12 cellular contexts compared by ENCODE assay signal in genomic region chr7:137895301-137896201, GRCh38. TPM values are rescaled to one million over a fixed set of nuclear protein-coding genes. Genes with fewer than 3 reads are reported as not detected.
DNase-seq lines count a peak whose midpoint lies in the region; ATAC-seq and TF ChIP-seq lines count a peak whose summit lies in the region.
"Had no signal": no experiment of that assay in that cellular context is flagged by ENCODE, and none has a peak within 500 bp of the region (broad histone marks: within the 10 kb centered on the region; RNA-seq: fewer than 3 reads in every experiment).

No MANE protein-coding gene starts in this region.

- no peaks in the 10 kb centered on the region for H3K9me3 Mint-ChIP-seq in stimulated activated memory B cell treated with anti-CD40 and anti-IgM and Interleukin-4, amounts not matched to agents 10 μg/mL and 1 μg/mL and 100 μg/mL, for 72 hours
- H3K9me3 Mint-ChIP-seq in neural progenitor cell (no peaks in the 10 kb centered on the region), nephron progenitor cell (no peaks in the 10 kb centered on the region)

- peak; percentile 59 to 65 for DNase-seq in activated T-cell treated with anti-CD3 and anti-CD28 coated beads, Interleukin-2, amount 50 U/mL, for 48 hours
- no peak for DNase-seq in activated T-cell treated with anti-CD3 and anti-CD28 coated beads, Interleukin-2, amount 50 U/mL, for 1 hour
- DNase-seq in neural progenitor cell (ENCODE audit: low spot score) (no peak), DMS53 treated with DMSO at 0.1 percent for 48 hours (lab: John Stamatoyannopoulos, UW; ENCODE audit: unreplicated experiment) (no peak), nephron progenitor cell (no peak)
- DNase-seq: activated effector memory CD4-positive, alpha-beta T cell treated with Interleukin-2 at 50 U/mL for 16 hours; islet precursor cell; stimulated activated naive CD4-positive, alpha-beta T cell had no signal

- H3K36me3 Mint-ChIP-seq in stimulated activated memory B cell treated with anti-CD40 and anti-IgM and Interleukin-4, amounts not matched to agents 10 μg/mL and 1 μg/mL and 100 μg/mL, for 72 hours: peaks cover 44% of the 10 kb centered on the region
- H3K36me3 Mint-ChIP-seq in neural progenitor cell (peaks cover 41% of the 10 kb centered on the region), nephron progenitor cell (ENCODE audit: low read depth) (peaks cover 64% of the 10 kb centered on the region)

- no peaks in the 10 kb centered on the region for H3K36me3 ChIP-seq in neural progenitor cell

- H3F3A ChIP-seq in neural progenitor cell (ENCODE audit: low read depth): peaks cover 10% of the 10 kb centered on the region

- no peak overlapping the region for H3K4me3 Mint-ChIP-seq in stimulated activated memory B cell treated with anti-CD40 and anti-IgM and Interleukin-4, amounts not matched to agents 10 μg/mL and 1 μg/mL and 100 μg/mL, for 72 hours
- H3K4me3 Mint-ChIP-seq in neural progenitor cell (no peak overlapping the region), nephron progenitor cell (no peak overlapping the region)

- no peak overlapping the region for H3K27ac ChIP-seq in neural progenitor cell
- H3K27ac ChIP-seq: SJSA1 had no signal

- H3K27me3 Mint-ChIP-seq in stimulated activated memory B cell treated with anti-CD40 and anti-IgM and Interleukin-4, amounts not matched to agents 10 μg/mL and 1 μg/mL and 100 μg/mL, for 72 hours: no peaks in the 10 kb centered on the region
- H3K27me3 Mint-ChIP-seq in neural progenitor cell (ENCODE audit: insufficient read depth, low read depth): peaks cover 2% of the 10 kb centered on the region
- no peaks in the 10 kb centered on the region for H3K27me3 Mint-ChIP-seq in nephron progenitor cell (ENCODE audit: low read depth, poor library complexity)

- H3K9me3 ChIP-seq in neural progenitor cell (ENCODE audit: low read depth): no peaks in the 10 kb centered on the region
- H3K9me3 ChIP-seq: SJSA1 had no signal

- peak overlapping the region; percentile 37 for H3K27ac Mint-ChIP-seq in stimulated activated memory B cell treated with anti-CD40 and anti-IgM and Interleukin-4, amounts not matched to agents 10 μg/mL and 1 μg/mL and 100 μg/mL, for 72 hours
- H3K27ac Mint-ChIP-seq in neural progenitor cell (no peak overlapping the region), nephron progenitor cell (no peak overlapping the region)

- no peaks in the 10 kb centered on the region for H4K20me1 ChIP-seq in neural progenitor cell (ENCODE audit: low read depth)

- H3K79me2 ChIP-seq in neural progenitor cell (ENCODE audit: low read depth): no peaks in the 10 kb centered on the region

- H3K4me1 Mint-ChIP-seq in stimulated activated memory B cell treated with anti-CD40 and anti-IgM and Interleukin-4, amounts not matched to agents 10 μg/mL and 1 μg/mL and 100 μg/mL, for 72 hours: peaks cover 22% of the 10 kb centered on the region
- peaks cover 9% of the 10 kb centered on the region for H3K4me1 Mint-ChIP-seq in neural progenitor cell
- peaks cover 11% of the 10 kb centered on the region for H3K4me1 Mint-ChIP-seq in nephron progenitor cell

- no peak overlapping the region for H3K9ac ChIP-seq in neural progenitor cell

- no peaks in the 10 kb centered on the region for H3K27me3 ChIP-seq in neural progenitor cell
- H3K27me3 ChIP-seq: SJSA1 had no signal

- peak; percentile 77 for ATAC-seq in GM21619 (IDR thresholded peaks at IDR 0.05; ENCODE audit: unreplicated experiment)
- ATAC-seq in HG03432 (IDR thresholded peaks at IDR 0.05; ENCODE audit: unreplicated experiment): peak; percentile 79
- peak; percentile 74 for ATAC-seq in stimulated activated memory B cell treated with anti-CD40 and anti-IgM and Interleukin-4, amounts not matched to agents 10 μg/mL and 1 μg/mL and 100 μg/mL, for 72 hours

- peaks cover 3% of the 10 kb centered on the region for H3K4me1 ChIP-seq in neural progenitor cell

- no peak overlapping the region for H3K4me3 ChIP-seq in neural progenitor cell
- H3K4me3 ChIP-seq: SJSA1 had no signal

- no peak overlapping the region for H2AFZ ChIP-seq in neural progenitor cell (replicated peaks)

- TF ChIP-seq CTCF in neural progenitor cell (IDR thresholded peaks at IDR 0.05) (no peak), nephron progenitor cell (IDR thresholded peaks at IDR 0.05) (no peak)

- no peak overlapping the region for H3K4me2 ChIP-seq in neural progenitor cell

RNA-seq across cellular contexts. Expression of gene DGKI, which starts 48.8 kb away (rescaled TPM):
- 3.4 and 5.5 TPM in 2 replicates for total RNA-seq in neural progenitor cell (ENCODE audit: low replicate concordance)

Comparison
In these comparisons a context has a peak if more than half of its experiments do, and no peak if none do; other contexts are left out.
1. DNase-seq: peak in activated T-cell treated with anti-CD3 and anti-CD28 coated beads, Interleukin-2, amount 50 U/mL, for 48 hours (2 of 2); none in activated T-cell treated with anti-CD3 and anti-CD28 coated beads, Interleukin-2, amount 50 U/mL, for 1 hour (single experiment), neural progenitor cell (single experiment), DMS53 treated with DMSO at 0.1 percent for 48 hours (single experiment) and nephron progenitor cell (single experiment).
2. Peak in every context shown above with its lines, with median percentiles within 50 percentile points of each other: ATAC-seq.